ENCODE assay signal across 1 cellular context in genomic region chr3:197564097-197564843, GRCh38.
TF ChIP-seq lines count a peak whose summit lies in the region.

No MANE protein-coding gene starts in this region.

TF ChIP-seq in K562, 482 proteins besides CTCF, POLR2A, EP300 and RAD21 (continued from another document):
- TF ChIP-seq ZNF639 (CRISPR knock-in tag; conservative IDR thresholded peaks at IDR 0.05 in 1 of 2, IDR thresholded peaks at IDR 0.05 in 1 of 2) = no peak
- no peak for TF ChIP-seq ZNF280A (IDR thresholded peaks at IDR 0.05; ENCODE audit: low read depth, partially characterized antibody)
- no peak for TF ChIP-seq FOXJ2 (tag; IDR thresholded peaks at IDR 0.05)
- peak; percentile 48; the same call in 1 of the 2 replicates for TF ChIP-seq CEBPZ (IDR thresholded peaks at IDR 0.05; ENCODE audit: borderline replicate concordance, low read depth, low read length)
- TF ChIP-seq STAT5B (CRISPR knock-in tag; IDR thresholded peaks at IDR 0.05) = no peak
- no peak for TF ChIP-seq ETS1 (conservative IDR thresholded peaks at IDR 0.05; ENCODE audit: control insufficient read depth, low read depth, low read length)
- TF ChIP-seq ILK (tag; IDR thresholded peaks at IDR 0.05; ENCODE audit: borderline replicate concordance, low read depth) = no peak
- TF ChIP-seq PHTF2 (CRISPR knock-in tag; IDR thresholded peaks at IDR 0.05) = no peak
- TF ChIP-seq ZFP36 (IDR thresholded peaks at IDR 0.05; ENCODE audit: low read depth, low read length, partially characterized antibody) = peak; percentile 84
- no peak for TF ChIP-seq TBL1XR1 (IDR thresholded peaks at IDR 0.05; ENCODE audit: low read length in 2 of 2)
- TF ChIP-seq NR0B1 (IDR thresholded peaks at IDR 0.05; ENCODE audit: partially characterized antibody) = no peak
